In the genomic region with DNA sequence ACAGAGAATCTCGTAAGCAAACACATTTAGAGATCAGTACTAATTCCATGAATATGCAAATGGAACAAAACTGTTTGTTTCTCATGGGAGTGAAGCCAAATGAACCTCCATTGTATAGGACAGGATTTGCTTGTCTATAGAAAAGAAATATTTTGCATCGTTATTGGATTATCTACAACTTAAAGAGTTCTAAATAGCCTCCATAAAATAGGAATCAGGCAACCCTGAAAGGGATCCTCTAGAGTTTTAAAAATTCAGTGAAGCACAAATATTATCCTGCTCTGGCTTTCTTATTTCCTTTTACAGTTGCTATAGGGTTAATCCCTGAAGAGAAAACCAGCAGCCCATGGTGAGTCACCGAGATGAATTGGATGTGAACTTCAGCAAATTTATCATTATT, we compare ENCODE assay signal across 16 cellular contexts.
DNase-seq lines count a peak whose midpoint lies in the region; ATAC-seq, FAIRE-seq and TF ChIP-seq lines count a peak whose summit lies in the region.
"Had no signal": no experiment of that assay in that cellular context is flagged by ENCODE, and none has a peak within 500 bp of the region (broad histone marks: within the 10 kb centered on the region; RNA-seq: fewer than 3 reads in every experiment).

No MANE protein-coding gene starts in this region.

- H3K27me3 ChIP-seq in astrocyte (ENCODE audit: insufficient read depth, low read length) (no peaks in the 10 kb centered on the region), pancreas (no peaks in the 10 kb centered on the region)
- no peaks in the 10 kb centered on the region for H3K27me3 ChIP-seq in CD4-positive, alpha-beta memory T cell (ENCODE audit: insufficient read depth, low read length)
- H3K27me3 ChIP-seq: BLaER1 had no signal

- no peak overlapping the region for H3K27ac Mint-ChIP-seq in astrocyte (ENCODE audit: unreplicated experiment)
- H3K27ac Mint-ChIP-seq in CD4-positive, alpha-beta memory T cell: no peak overlapping the region
- H3K27ac Mint-ChIP-seq in activated naive CD8-positive, alpha-beta T cell treated with anti-CD3 and anti-CD28 coated beads, Interleukin-2, amount 50 U/mL, for 24 hours: no peak overlapping the region

- H3K4me1 Mint-ChIP-seq in astrocyte (ENCODE audit: low read depth, unreplicated experiment): peaks cover 16% of the 10 kb centered on the region
- no peaks in the 10 kb centered on the region for H3K4me1 Mint-ChIP-seq in CD4-positive, alpha-beta memory T cell
- H3K4me1 Mint-ChIP-seq in activated naive CD8-positive, alpha-beta T cell treated with anti-CD3 and anti-CD28 coated beads, Interleukin-2, amount 50 U/mL, for 24 hours: no peaks in the 10 kb centered on the region

- H3K4me1 ChIP-seq in astrocyte (ENCODE audit: insufficient read depth, low read length) (no peaks in the 10 kb centered on the region), pancreas (no peaks in the 10 kb centered on the region)
- no peaks in the 10 kb centered on the region for H3K4me1 ChIP-seq in CD4-positive, alpha-beta memory T cell (ENCODE audit: insufficient read depth, low read length)
- H3K4me1 ChIP-seq: BLaER1 had no signal

- no peak overlapping the region for H3K4me2 ChIP-seq in astrocyte (ENCODE audit: low read length)
- H3K4me2 ChIP-seq: BLaER1 had no signal

- H3K36me3 Mint-ChIP-seq in astrocyte (ENCODE audit: low read depth, unreplicated experiment): no peaks in the 10 kb centered on the region
- no peaks in the 10 kb centered on the region for H3K36me3 Mint-ChIP-seq in CD4-positive, alpha-beta memory T cell
- H3K36me3 Mint-ChIP-seq in activated naive CD8-positive, alpha-beta T cell treated with anti-CD3 and anti-CD28 coated beads, Interleukin-2, amount 50 U/mL, for 24 hours (ENCODE audit: low read depth): no peaks in the 10 kb centered on the region

- H4K20me1 ChIP-seq in astrocyte (ENCODE audit: insufficient read depth, low read length): no peaks in the 10 kb centered on the region
- H4K20me1 ChIP-seq: BLaER1 had no signal

- no peak overlapping the region for H3K4me3 Mint-ChIP-seq in astrocyte (ENCODE audit: unreplicated experiment)
- H3K4me3 Mint-ChIP-seq in CD4-positive, alpha-beta memory T cell: no peak overlapping the region
- H3K4me3 Mint-ChIP-seq in activated naive CD8-positive, alpha-beta T cell treated with anti-CD3 and anti-CD28 coated beads, Interleukin-2, amount 50 U/mL, for 24 hours: no peak overlapping the region

- H3K27me3 Mint-ChIP-seq in astrocyte (ENCODE audit: low read depth, unreplicated experiment): no peaks in the 10 kb centered on the region
- no peaks in the 10 kb centered on the region for H3K27me3 Mint-ChIP-seq in CD4-positive, alpha-beta memory T cell
- no peaks in the 10 kb centered on the region for H3K27me3 Mint-ChIP-seq in activated naive CD8-positive, alpha-beta T cell treated with anti-CD3 and anti-CD28 coated beads, Interleukin-2, amount 50 U/mL, for 24 hours

- DNase-seq in NCI-H82 (lab: John Stamatoyannopoulos, UW) (peak; percentile 11), NCI-H82 treated with DMSO at 0.1 percent for 48 hours (lab: John Stamatoyannopoulos, UW; ENCODE audit: unreplicated experiment) (no peak), astrocyte (ENCODE audit: low read depth) (peak; percentile 7), fibroblast of peridontal ligament (ENCODE audit: extremely low read depth) (peak; percentile 3), pancreas (no peak), glomerular visceral epithelial cell (ENCODE audit: extremely low spot score) (no peak)
- no peak for DNase-seq in CD4-positive, alpha-beta memory T cell
- DNase-seq in activated naive CD8-positive, alpha-beta T cell treated with anti-CD3 and anti-CD28 coated beads, Interleukin-2, amount 50 U/mL, for 24 hours: no peak
- DNase-seq: AML-193, DMS53, GF-D8, H7 had no signal

- no peaks in the 10 kb centered on the region for H3K9me3 Mint-ChIP-seq in astrocyte (ENCODE audit: unreplicated experiment)
- peaks cover 0 to 7% (median 5%) of the 10 kb centered on the region in 8 donors for H3K9me3 Mint-ChIP-seq in CD4-positive, alpha-beta memory T cell
- H3K9me3 Mint-ChIP-seq in activated naive CD8-positive, alpha-beta T cell treated with anti-CD3 and anti-CD28 coated beads, Interleukin-2, amount 50 U/mL, for 24 hours: peaks cover 14% of the 10 kb centered on the region

- CTCF ChIA-PET in CD4-positive, alpha-beta memory T cell (lab: Charles Lee; ENCODE audit: partially characterized antibody): no interaction called here

- no peak overlapping the region for H2AFZ ChIP-seq in astrocyte (ENCODE audit: low read depth, low read length)

- FAIRE-seq in astrocyte (lab: Jason Lieb, UNC) (no peak), pancreas (lab: Jason Lieb, UNC) (no peak)
- FAIRE-seq: GM18507, HepG2 had no signal

- no peak for ATAC-seq in pancreas
- ATAC-seq in activated naive CD8-positive, alpha-beta T cell treated with anti-CD3 and anti-CD28 coated beads, Interleukin-2, amount 50 U/mL, for 24 hours: no peak
- ATAC-seq: HepG2 had no signal

- POLR2A ChIA-PET in CD4-positive, alpha-beta memory T cell (lab: Charles Lee; ENCODE audit: partially characterized antibody): no interaction called here

- 36 to 42% methylated on average over 3 of the region's 3 CpGs for WGBS in pancreas, 2 donors

- H3K9ac ChIP-seq in astrocyte (ENCODE audit: low read length): no peak overlapping the region
- H3K9ac ChIP-seq: BLaER1 had no signal

- TF ChIP-seq CTCF in astrocyte (IDR thresholded peaks at IDR 0.05; ENCODE audit: insufficient read depth, low read depth, low read length): no peak
- TF ChIP-seq CTCF in pancreas (IDR thresholded peaks at IDR 0.05): no peak

- no peaks in the 10 kb centered on the region for H3K9me3 ChIP-seq in astrocyte (ENCODE audit: insufficient read depth, low read depth, low read length)
- no peaks in the 10 kb centered on the region for H3K9me3 ChIP-seq in pancreas
- peaks cover 0 to 4% of the 10 kb centered on the region in 2 donors for H3K9me3 ChIP-seq in CD4-positive, alpha-beta memory T cell (ENCODE audit: control insufficient read depth in 1 of 2, low read length in 2 of 2)
- H3K9me3 ChIP-seq: BLaER1 had no signal

- H3K27ac ChIP-seq in astrocyte (ENCODE audit: low read depth, low read length): no peak overlapping the region
- no peak overlapping the region for H3K27ac ChIP-seq in pancreas
- H3K27ac ChIP-seq in CD4-positive, alpha-beta memory T cell (ENCODE audit: low read depth, low read length): no peak overlapping the region
- H3K27ac ChIP-seq: 22Rv1, BLaER1 had no signal

- H3K4me3 ChIP-seq in astrocyte (ENCODE audit: insufficient read depth, low read depth, low read length) (no peak overlapping the region), pancreas (no peak overlapping the region)
- no peak overlapping the region for H3K4me3 ChIP-seq in CD4-positive, alpha-beta memory T cell (ENCODE audit: low read length in 2 of 2)
- H3K4me3 ChIP-seq: BLaER1 had no signal

- no peaks in the 10 kb centered on the region for H3K79me2 ChIP-seq in astrocyte (ENCODE audit: insufficient read depth, low read length)

- H3K36me3 ChIP-seq in astrocyte (ENCODE audit: insufficient read depth, low read length) (no peaks in the 10 kb centered on the region), pancreas (no peaks in the 10 kb centered on the region)
- H3K36me3 ChIP-seq in CD4-positive, alpha-beta memory T cell (ENCODE audit: insufficient read depth, low read length): no peaks in the 10 kb centered on the region
- H3K36me3 ChIP-seq: BLaER1 had no signal

- intact Hi-C loops in pancreas (cut with DNase I): no loop called here
- intact Hi-C loops in CD4-positive, alpha-beta memory T cell (cut with micrococcal nuclease): no loop called here

Comparison
In these comparisons a context has a peak if more than half of its experiments do, and no peak if none do; other contexts are left out.
1. DNase-seq: peak in NCI-H82 (single experiment), astrocyte (single experiment) and fibroblast of peridontal ligament (single experiment); none in NCI-H82 treated with DMSO at 0.1 percent for 48 hours (single experiment), pancreas (0 of 6), CD4-positive, alpha-beta memory T cell (0 of 5), glomerular visceral epithelial cell (single experiment) and activated naive CD8-positive, alpha-beta T cell treated with anti-CD3 and anti-CD28 coated beads, Interleukin-2, amount 50 U/mL, for 24 hours (single experiment).